1 cellular context compared by ENCODE assay signal in genomic region chr10:73246783-73247508, GRCh38.
A peak's percentile ranks its signal among the peaks of the same experiment; 100 is the strongest.
TF ChIP-seq lines count a peak whose summit lies in the region.

A gene with protein sequence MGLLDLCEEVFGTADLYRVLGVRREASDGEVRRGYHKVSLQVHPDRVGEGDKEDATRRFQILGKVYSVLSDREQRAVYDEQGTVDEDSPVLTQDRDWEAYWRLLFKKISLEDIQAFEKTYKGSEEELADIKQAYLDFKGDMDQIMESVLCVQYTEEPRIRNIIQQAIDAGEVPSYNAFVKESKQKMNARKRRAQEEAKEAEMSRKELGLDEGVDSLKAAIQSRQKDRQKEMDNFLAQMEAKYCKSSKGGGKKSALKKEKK (minus strand): TSS chr10:73247255. CDS start chr10:73247189, 66 bp downstream.

TF ChIP-seq in HepG2, 621 proteins besides CTCF, POLR2A, EP300 and RAD21 (continued from another document and continues in another):
- TF ChIP-seq, protein P1, sequence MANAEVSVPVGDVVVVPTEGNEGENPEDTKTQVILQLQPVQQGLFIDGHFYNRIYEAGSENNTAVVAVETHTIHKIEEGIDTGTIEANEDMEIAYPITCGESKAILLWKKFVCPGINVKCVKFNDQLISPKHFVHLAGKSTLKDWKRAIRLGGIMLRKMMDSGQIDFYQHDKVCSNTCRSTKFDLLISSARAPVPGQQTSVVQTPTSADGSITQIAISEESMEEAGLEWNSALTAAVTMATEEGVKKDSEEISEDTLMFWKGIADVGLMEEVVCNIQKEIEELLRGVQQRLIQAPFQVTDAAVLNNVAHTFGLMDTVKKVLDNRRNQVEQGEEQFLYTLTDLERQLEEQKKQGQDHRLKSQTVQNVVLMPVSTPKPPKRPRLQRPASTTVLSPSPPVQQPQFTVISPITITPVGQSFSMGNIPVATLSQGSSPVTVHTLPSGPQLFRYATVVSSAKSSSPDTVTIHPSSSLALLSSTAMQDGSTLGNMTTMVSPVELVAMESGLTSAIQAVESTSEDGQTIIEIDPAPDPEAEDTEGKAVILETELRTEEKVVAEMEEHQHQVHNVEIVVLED (CRISPR knock-in tag; IDR thresholded peaks at IDR 0.05; ENCODE audit: borderline replicate concordance), result peak; percentile 94
- TF ChIP-seq SIN3A (IDR thresholded peaks at IDR 0.05; ENCODE audit: borderline replicate concordance, low read depth, low read length), result peak; percentile 91
- TF ChIP-seq CAMTA2 (CRISPR knock-in tag; IDR thresholded peaks at IDR 0.05; ENCODE audit: borderline replicate concordance), result peak; percentile 96; the same call in 1 of the 2 replicates
- TF ChIP-seq SP2 (CRISPR knock-in tag; IDR thresholded peaks at IDR 0.05), result no peak
- peak; percentile 86; the same call in 1 of the 2 replicates for TF ChIP-seq ZNF580 (CRISPR knock-in tag; IDR thresholded peaks at IDR 0.05; ENCODE audit: borderline replicate concordance, low read depth)
- TF ChIP-seq ZFP36 (IDR thresholded peaks at IDR 0.05; ENCODE audit: borderline replicate concordance, low read depth, low read length, partially characterized antibody), result no peak
- no peak for TF ChIP-seq ZNF30 (CRISPR knock-in tag; IDR thresholded peaks at IDR 0.05)
- TF ChIP-seq ONECUT2 (CRISPR knock-in tag; IDR thresholded peaks at IDR 0.05), result peak; percentile 26
- peak; percentile 91 for TF ChIP-seq ZNF253 (CRISPR knock-in tag; IDR thresholded peaks at IDR 0.05; ENCODE audit: borderline replicate concordance)
- peak; percentile 70 for TF ChIP-seq FOSL2 (CRISPR knock-in tag; IDR thresholded peaks at IDR 0.05)
- peak; percentile 72; the same call in 1 of the 2 replicates for TF ChIP-seq ZNF768 (CRISPR knock-in tag; IDR thresholded peaks at IDR 0.05)
- no peak; the same call in 1 of the 2 replicates for TF ChIP-seq ZFP90 (CRISPR knock-in tag; IDR thresholded peaks at IDR 0.05; ENCODE audit: borderline replicate concordance)
- TF ChIP-seq GABPA (IDR thresholded peaks at IDR 0.05; ENCODE audit: low read depth, low read length), result peak; percentile 22; the same call in 1 of the 2 replicates
- TF ChIP-seq GABPA (CRISPR knock-in tag; IDR thresholded peaks at IDR 0.05; ENCODE audit: low read depth), result peak; percentile 79
- TF ChIP-seq, protein P2, sequence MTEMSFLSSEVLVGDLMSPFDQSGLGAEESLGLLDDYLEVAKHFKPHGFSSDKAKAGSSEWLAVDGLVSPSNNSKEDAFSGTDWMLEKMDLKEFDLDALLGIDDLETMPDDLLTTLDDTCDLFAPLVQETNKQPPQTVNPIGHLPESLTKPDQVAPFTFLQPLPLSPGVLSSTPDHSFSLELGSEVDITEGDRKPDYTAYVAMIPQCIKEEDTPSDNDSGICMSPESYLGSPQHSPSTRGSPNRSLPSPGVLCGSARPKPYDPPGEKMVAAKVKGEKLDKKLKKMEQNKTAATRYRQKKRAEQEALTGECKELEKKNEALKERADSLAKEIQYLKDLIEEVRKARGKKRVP (CRISPR knock-in tag; IDR thresholded peaks at IDR 0.05), result peak in 1 of 2 experiments; percentile 54; a peak in 1 of 4 replicates
- no peak for TF ChIP-seq ZNF207 (IDR thresholded peaks at IDR 0.05; ENCODE audit: borderline replicate concordance)
- peak; percentile 37; the same call in 1 of the 2 replicates for TF ChIP-seq ZBTB3 (CRISPR knock-in tag; IDR thresholded peaks at IDR 0.05; ENCODE audit: borderline replicate concordance, low read depth)
- TF ChIP-seq, protein P3, sequence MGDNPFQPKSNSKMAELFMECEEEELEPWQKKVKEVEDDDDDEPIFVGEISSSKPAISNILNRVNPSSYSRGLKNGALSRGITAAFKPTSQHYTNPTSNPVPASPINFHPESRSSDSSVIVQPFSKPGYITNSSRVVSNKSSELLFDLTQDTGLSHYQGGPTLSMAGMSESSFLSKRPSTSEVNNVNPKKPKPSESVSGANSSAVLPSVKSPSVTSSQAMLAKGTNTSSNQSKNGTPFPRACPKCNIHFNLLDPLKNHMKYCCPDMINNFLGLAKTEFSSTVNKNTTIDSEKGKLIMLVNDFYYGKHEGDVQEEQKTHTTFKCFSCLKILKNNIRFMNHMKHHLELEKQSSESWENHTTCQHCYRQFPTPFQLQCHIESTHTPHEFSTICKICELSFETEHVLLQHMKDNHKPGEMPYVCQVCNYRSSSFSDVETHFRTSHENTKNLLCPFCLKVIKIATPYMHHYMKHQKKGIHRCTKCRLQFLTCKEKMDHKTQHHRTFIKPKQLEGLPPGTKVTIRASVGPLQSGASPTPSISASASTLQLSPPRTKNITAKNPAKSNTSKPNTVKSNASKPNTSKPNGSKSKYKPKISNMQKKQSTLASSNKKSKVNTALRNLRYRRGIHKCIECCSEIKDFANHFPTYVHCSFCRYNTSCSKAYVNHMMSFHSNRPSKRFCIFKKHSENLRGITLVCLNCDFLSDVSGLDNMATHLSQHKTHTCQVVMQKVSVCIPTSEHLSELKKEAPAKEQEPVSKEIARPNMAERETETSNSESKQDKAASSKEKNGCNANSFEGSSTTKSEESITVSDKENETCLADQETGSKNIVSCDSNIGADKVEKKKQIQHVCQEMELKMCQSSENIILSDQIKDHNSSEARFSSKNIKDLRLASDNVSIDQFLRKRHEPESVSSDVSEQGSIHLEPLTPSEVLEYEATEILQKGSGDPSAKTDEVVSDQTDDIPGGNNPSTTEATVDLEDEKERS (CRISPR knock-in tag; IDR thresholded peaks at IDR 0.05), result peak; percentile 26; the same call in 1 of the 2 replicates
- TF ChIP-seq PPARG (CRISPR knock-in tag; conservative IDR thresholded peaks at IDR 0.05), result 0 out of 2 replicates have a peak, but pooled peaks have one; percentile 33
- TF ChIP-seq TCF12 (IDR thresholded peaks at IDR 0.05), result no peak
- TF ChIP-seq TCF12 (CRISPR knock-in tag; IDR thresholded peaks at IDR 0.05), result peak; percentile 82; the same call in 1 of the 2 replicates
- TF ChIP-seq PAXIP1 (CRISPR knock-in tag; conservative IDR thresholded peaks at IDR 0.05), result peak; percentile 52
- TF ChIP-seq TRIM24 (CRISPR knock-in tag; IDR thresholded peaks at IDR 0.05), result no peak
- TF ChIP-seq REPIN1 (CRISPR knock-in tag; IDR thresholded peaks at IDR 0.05; ENCODE audit: borderline replicate concordance, low read depth), result peak; percentile 94
- no peak for TF ChIP-seq TEF (CRISPR knock-in tag; IDR thresholded peaks at IDR 0.05)
- TF ChIP-seq HDAC1 (CRISPR knock-in tag; IDR thresholded peaks at IDR 0.05), result peak; percentile 98
- no peak; the same call in 1 of the 2 replicates for TF ChIP-seq ZSCAN25 (CRISPR knock-in tag; IDR thresholded peaks at IDR 0.05)
- peak; percentile 91 for TF ChIP-seq MED8 (CRISPR knock-in tag; IDR thresholded peaks at IDR 0.05; ENCODE audit: insufficient replicate concordance)
- peak; percentile 92 for TF ChIP-seq MXD4 (CRISPR knock-in tag; IDR thresholded peaks at IDR 0.05)
- TF ChIP-seq, protein P4, sequence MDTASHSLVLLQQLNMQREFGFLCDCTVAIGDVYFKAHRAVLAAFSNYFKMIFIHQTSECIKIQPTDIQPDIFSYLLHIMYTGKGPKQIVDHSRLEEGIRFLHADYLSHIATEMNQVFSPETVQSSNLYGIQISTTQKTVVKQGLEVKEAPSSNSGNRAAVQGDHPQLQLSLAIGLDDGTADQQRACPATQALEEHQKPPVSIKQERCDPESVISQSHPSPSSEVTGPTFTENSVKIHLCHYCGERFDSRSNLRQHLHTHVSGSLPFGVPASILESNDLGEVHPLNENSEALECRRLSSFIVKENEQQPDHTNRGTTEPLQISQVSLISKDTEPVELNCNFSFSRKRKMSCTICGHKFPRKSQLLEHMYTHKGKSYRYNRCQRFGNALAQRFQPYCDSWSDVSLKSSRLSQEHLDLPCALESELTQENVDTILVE (CRISPR knock-in tag; IDR thresholded peaks at IDR 0.05), result peak; percentile 66; the same call in 1 of the 2 replicates
- TF ChIP-seq SETDB1 (CRISPR knock-in tag; IDR thresholded peaks at IDR 0.05; ENCODE audit: borderline replicate concordance), result no peak
- TF ChIP-seq KLF13 (CRISPR knock-in tag; IDR thresholded peaks at IDR 0.05), result no peak
- peak; percentile 99 for TF ChIP-seq ZNF350 (CRISPR knock-in tag; IDR thresholded peaks at IDR 0.05; ENCODE audit: borderline replicate concordance, low read depth)
- TF ChIP-seq, protein P5, sequence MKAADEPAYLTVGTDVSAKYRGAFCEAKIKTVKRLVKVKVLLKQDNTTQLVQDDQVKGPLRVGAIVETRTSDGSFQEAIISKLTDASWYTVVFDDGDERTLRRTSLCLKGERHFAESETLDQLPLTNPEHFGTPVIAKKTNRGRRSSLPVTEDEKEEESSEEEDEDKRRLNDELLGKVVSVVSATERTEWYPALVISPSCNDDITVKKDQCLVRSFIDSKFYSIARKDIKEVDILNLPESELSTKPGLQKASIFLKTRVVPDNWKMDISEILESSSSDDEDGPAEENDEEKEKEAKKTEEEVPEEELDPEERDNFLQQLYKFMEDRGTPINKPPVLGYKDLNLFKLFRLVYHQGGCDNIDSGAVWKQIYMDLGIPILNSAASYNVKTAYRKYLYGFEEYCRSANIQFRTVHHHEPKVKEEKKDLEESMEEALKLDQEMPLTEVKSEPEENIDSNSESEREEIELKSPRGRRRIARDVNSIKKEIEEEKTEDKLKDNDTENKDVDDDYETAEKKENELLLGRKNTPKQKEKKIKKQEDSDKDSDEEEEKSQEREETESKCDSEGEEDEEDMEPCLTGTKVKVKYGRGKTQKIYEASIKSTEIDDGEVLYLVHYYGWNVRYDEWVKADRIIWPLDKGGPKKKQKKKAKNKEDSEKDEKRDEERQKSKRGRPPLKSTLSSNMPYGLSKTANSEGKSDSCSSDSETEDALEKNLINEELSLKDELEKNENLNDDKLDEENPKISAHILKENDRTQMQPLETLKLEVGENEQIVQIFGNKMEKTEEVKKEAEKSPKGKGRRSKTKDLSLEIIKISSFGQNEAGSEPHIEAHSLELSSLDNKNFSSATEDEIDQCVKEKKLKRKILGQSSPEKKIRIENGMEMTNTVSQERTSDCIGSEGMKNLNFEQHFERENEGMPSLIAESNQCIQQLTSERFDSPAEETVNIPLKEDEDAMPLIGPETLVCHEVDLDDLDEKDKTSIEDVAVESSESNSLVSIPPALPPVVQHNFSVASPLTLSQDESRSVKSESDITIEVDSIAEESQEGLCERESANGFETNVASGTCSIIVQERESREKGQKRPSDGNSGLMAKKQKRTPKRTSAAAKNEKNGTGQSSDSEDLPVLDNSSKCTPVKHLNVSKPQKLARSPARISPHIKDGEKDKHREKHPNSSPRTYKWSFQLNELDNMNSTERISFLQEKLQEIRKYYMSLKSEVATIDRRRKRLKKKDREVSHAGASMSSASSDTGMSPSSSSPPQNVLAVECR (CRISPR knock-in tag; IDR thresholded peaks at IDR 0.05; ENCODE audit: borderline replicate concordance), result peak; percentile 99
- peak; percentile 92 for TF ChIP-seq POGK (CRISPR knock-in tag; conservative IDR thresholded peaks at IDR 0.05)
- no peak for TF ChIP-seq ZNF160 (CRISPR knock-in tag; IDR thresholded peaks at IDR 0.05)
- TF ChIP-seq REL (CRISPR knock-in tag; conservative IDR thresholded peaks at IDR 0.05), result peak; percentile 78; the same call in 1 of the 2 replicates
- TF ChIP-seq ZNF136 (CRISPR knock-in tag; IDR thresholded peaks at IDR 0.05; ENCODE audit: low read depth), result peak; percentile 69
- TF ChIP-seq FOXM1 (CRISPR knock-in tag; IDR thresholded peaks at IDR 0.05), result no peak
- TF ChIP-seq MIER3 (CRISPR knock-in tag; IDR thresholded peaks at IDR 0.05; ENCODE audit: borderline replicate concordance), result 0 out of 2 replicates have a peak, but pooled peaks have one; percentile 18
